ENCODE assay signal across 25 cellular contexts in genomic region chr11:72602250-72602904, GRCh38.
"Had no signal": no experiment of that assay in that cellular context is flagged by ENCODE, and none has a peak within 500 bp of the region (broad histone marks: within the 10 kb centered on the region; RNA-seq: fewer than 3 reads in every experiment).

No MANE protein-coding gene starts in this region.

- H3K36me3 Mint-ChIP-seq: activated CD8-positive, alpha-beta memory T cell treated with anti-CD3 and anti-CD28 coated beads, Interleukin-2, amount 10 ng/mL, durations not matched to agents 7 days and 5 days had no signal

- H3K27ac ChIP-seq: brain microvascular endothelial cell, coronary artery, gastrocnemius medialis, heart left ventricle, left ventricle myocardium inferior, prostate gland, right atrium auricular region, suprapubic skin, upper lobe of left lung had no signal

- H3K27ac Mint-ChIP-seq: activated B cell treated with CpG ODN at 0.5 μM for 24 hours; activated CD4-positive, alpha-beta memory T cell treated with anti-CD3 and anti-CD28 coated beads, Interleukin-2, amount 10 ng/mL, durations not matched to agents 7 days and 5 days; activated CD8-positive, alpha-beta memory T cell treated with anti-CD3 and anti-CD28 coated beads, Interleukin-2, amount 10 ng/mL, durations not matched to agents 7 days and 5 days; activated naive CD4-positive, alpha-beta T cell treated with anti-CD3 and anti-CD28 coated beads for 36 hours; activated naive CD8-positive, alpha-beta T cell treated with anti-CD3 and anti-CD28 coated beads, Interleukin-2, amount 50 U/mL, for 24 hours; activated T-helper 17 cell treated with anti-CD3 and anti-CD28 coated beads, Interleukin-2, amount 50 U/mL, for 72 hours; stimulated activated naive CD8-positive, alpha-beta T cell treated with anti-CD3 and anti-CD28 coated beads, Interleukin-15, Interleukin-2, amounts not matched to agents 100 ng/mL and 50 ng/mL, for 24 hours; T-helper 2 cell treated with Interferon-gamma antibody and Interleukin-4, amounts not matched to agents 5 μg/mL and 100 μg/mL, for 36 hours had no signal

- H3K9me3 Mint-ChIP-seq: activated B cell treated with CpG ODN at 0.5 μM for 24 hours; activated CD4-positive, alpha-beta memory T cell treated with anti-CD3 and anti-CD28 coated beads, Interleukin-2, amount 10 ng/mL, durations not matched to agents 7 days and 5 days; activated naive CD4-positive, alpha-beta T cell treated with anti-CD3 and anti-CD28 coated beads for 36 hours; activated naive CD8-positive, alpha-beta T cell treated with anti-CD3 and anti-CD28 coated beads, Interleukin-2, amount 50 U/mL, for 24 hours; activated T-helper 17 cell treated with anti-CD3 and anti-CD28 coated beads, Interleukin-2, amount 50 U/mL, for 72 hours; central memory CD8-positive, alpha-beta T cell; neural crest cell; stimulated activated naive CD8-positive, alpha-beta T cell treated with anti-CD3 and anti-CD28 coated beads, Interleukin-15, Interleukin-2, amounts not matched to agents 100 ng/mL and 50 ng/mL, for 24 hours; T-helper 2 cell treated with Interferon-gamma antibody and Interleukin-4, amounts not matched to agents 5 μg/mL and 100 μg/mL, for 36 hours had no signal

- H3K4me1 ChIP-seq: prostate gland had no signal

- H3K4me3 ChIP-seq: coronary artery, gastrocnemius medialis, heart left ventricle, left ventricle myocardium inferior, prostate gland, right atrium auricular region, suprapubic skin, upper lobe of left lung had no signal

- FAIRE-seq: endometrium, TTC549 had no signal

- H3K9me3 ChIP-seq: gastrocnemius medialis, heart left ventricle, left ventricle myocardium inferior, prostate gland, right atrium auricular region, suprapubic skin, upper lobe of left lung had no signal

- H3K36me3 ChIP-seq: brain microvascular endothelial cell, gastrocnemius medialis, prostate gland, right atrium auricular region, suprapubic skin, upper lobe of left lung had no signal

- DNase-seq: activated B cell treated with CpG ODN at 0.5 μM for 24 hours; activated CD4-positive, alpha-beta memory T cell treated with anti-CD3 and anti-CD28 coated beads, Interleukin-2, amount 10 ng/mL, durations not matched to agents 7 days and 5 days; activated CD4-positive, alpha-beta T cell treated with anti-CD3 and anti-CD28 coated beads for 48 hours; activated CD8-positive, alpha-beta memory T cell treated with anti-CD3 and anti-CD28 coated beads, Interleukin-2, amount 10 ng/mL, durations not matched to agents 7 days and 5 days; activated naive CD4-positive, alpha-beta T cell treated with anti-CD3 and anti-CD28 coated beads for 36 hours; activated naive CD8-positive, alpha-beta T cell treated with anti-CD3 and anti-CD28 coated beads, Interleukin-2, amount 50 U/mL, for 24 hours; aorta; brain microvascular endothelial cell; gastrocnemius medialis; heart left ventricle; left ventricle myocardium inferior; mammary epithelial cell; midbrain; upper lobe of left lung had no signal

- H3K4me1 Mint-ChIP-seq: activated B cell treated with CpG ODN at 0.5 μM for 24 hours; activated T-helper 17 cell treated with anti-CD3 and anti-CD28 coated beads, Interleukin-2, amount 50 U/mL, for 72 hours; central memory CD8-positive, alpha-beta T cell had no signal

- H3K4me3 Mint-ChIP-seq: activated B cell treated with CpG ODN at 0.5 μM for 24 hours; activated CD4-positive, alpha-beta memory T cell treated with anti-CD3 and anti-CD28 coated beads, Interleukin-2, amount 10 ng/mL, durations not matched to agents 7 days and 5 days; activated CD8-positive, alpha-beta memory T cell treated with anti-CD3 and anti-CD28 coated beads, Interleukin-2, amount 10 ng/mL, durations not matched to agents 7 days and 5 days; activated naive CD4-positive, alpha-beta T cell treated with anti-CD3 and anti-CD28 coated beads for 36 hours; activated naive CD8-positive, alpha-beta T cell treated with anti-CD3 and anti-CD28 coated beads, Interleukin-2, amount 50 U/mL, for 24 hours; activated T-helper 17 cell treated with anti-CD3 and anti-CD28 coated beads, Interleukin-2, amount 50 U/mL, for 72 hours; central memory CD8-positive, alpha-beta T cell; neural crest cell; stimulated activated naive CD8-positive, alpha-beta T cell treated with anti-CD3 and anti-CD28 coated beads, Interleukin-15, Interleukin-2, amounts not matched to agents 100 ng/mL and 50 ng/mL, for 24 hours; T-helper 2 cell treated with Interferon-gamma antibody and Interleukin-4, amounts not matched to agents 5 μg/mL and 100 μg/mL, for 36 hours had no signal

- H3K27me3 ChIP-seq: brain microvascular endothelial cell, gastrocnemius medialis, right atrium auricular region, upper lobe of left lung had no signal
